Comparison of ENCODE assay signal across 15 cellular contexts in genomic region chr12:105590571-105590970, GRCh38.
"Had no signal": no experiment of that assay in that cellular context is flagged by ENCODE, and none has a peak within 500 bp of the region (broad histone marks: within the 10 kb centered on the region; RNA-seq: fewer than 3 reads in every experiment).

No MANE protein-coding gene starts in this region.

- H3K27ac Mint-ChIP-seq: activated naive CD4-positive, alpha-beta T cell treated with anti-CD3 and anti-CD28 coated beads, Interleukin-2, amount 50 U/mL, for 72 hours; naive B cell; stimulated activated memory B cell treated with anti-CD40 and anti-IgM and Interleukin-4, amounts not matched to agents 10 μg/mL and 1 μg/mL and 100 μg/mL, for 72 hours; T-helper 2 cell treated with Interferon-gamma antibody and Interleukin-4, amounts not matched to agents 5 μg/mL and 100 μg/mL, for 36 hours had no signal

- H3K27me3 Mint-ChIP-seq: stimulated activated memory B cell treated with anti-CD40 and anti-IgM and Interleukin-4, amounts not matched to agents 10 μg/mL and 1 μg/mL and 100 μg/mL, for 72 hours had no signal

- H3K36me3 ChIP-seq: brain microvascular endothelial cell, lower lobe of right lung, right atrium auricular region, tibial nerve had no signal

- H3K4me3 ChIP-seq: lower lobe of right lung, right atrium auricular region, tibial nerve had no signal

- H3K4me1 Mint-ChIP-seq: naive B cell; stimulated activated memory B cell treated with anti-CD40 and anti-IgM and Interleukin-4, amounts not matched to agents 10 μg/mL and 1 μg/mL and 100 μg/mL, for 72 hours had no signal

- H3K4me1 ChIP-seq: right atrium auricular region, tibial nerve had no signal

- H3K4me3 Mint-ChIP-seq: naive B cell; stimulated activated memory B cell treated with anti-CD40 and anti-IgM and Interleukin-4, amounts not matched to agents 10 μg/mL and 1 μg/mL and 100 μg/mL, for 72 hours; T-helper 2 cell treated with Interferon-gamma antibody and Interleukin-4, amounts not matched to agents 5 μg/mL and 100 μg/mL, for 36 hours had no signal

- DNase-seq: activated CD4-positive, alpha-beta T cell treated with anti-CD3 and anti-CD28 coated beads, Interleukin-2, amount 50 U/mL, for 4 hours; activated effector memory CD4-positive, alpha-beta T cell treated with Interleukin-2 at 50 U/mL for 16 hours; activated T-cell treated with anti-CD3 and anti-CD28 coated beads, Interleukin-2, amount 50 U/mL, for 1 hour; amygdala; brain microvascular endothelial cell; hippocampal formation; left cardiac atrium; lower lobe of right lung; naive B cell; stimulated activated CD4-positive, alpha-beta T cell treated with anti-CD3 and anti-CD28 coated beads, Interleukin-1b, Interleukin-23, amount 100 ng/mL, for 48 hours had no signal

- H3K27me3 ChIP-seq: brain microvascular endothelial cell, right atrium auricular region, tibial nerve had no signal

- H3K9me3 ChIP-seq: lower lobe of right lung, right atrium auricular region had no signal

- H3K36me3 Mint-ChIP-seq: activated naive CD4-positive, alpha-beta T cell treated with anti-CD3 and anti-CD28 coated beads, Interleukin-2, amount 50 U/mL, for 72 hours; naive B cell; stimulated activated memory B cell treated with anti-CD40 and anti-IgM and Interleukin-4, amounts not matched to agents 10 μg/mL and 1 μg/mL and 100 μg/mL, for 72 hours had no signal

- ATAC-seq: activated naive CD4-positive, alpha-beta T cell treated with anti-CD3 and anti-CD28 coated beads, Interleukin-2, amount 50 U/mL, for 72 hours; left cardiac atrium; lower lobe of right lung; stimulated activated memory B cell treated with anti-CD40 and anti-IgM and Interleukin-4, amounts not matched to agents 10 μg/mL and 1 μg/mL and 100 μg/mL, for 72 hours had no signal

- H3K9me3 Mint-ChIP-seq: stimulated activated memory B cell treated with anti-CD40 and anti-IgM and Interleukin-4, amounts not matched to agents 10 μg/mL and 1 μg/mL and 100 μg/mL, for 72 hours; T-helper 2 cell treated with Interferon-gamma antibody and Interleukin-4, amounts not matched to agents 5 μg/mL and 100 μg/mL, for 36 hours had no signal

- H3K27ac ChIP-seq: brain microvascular endothelial cell, lower lobe of right lung, right atrium auricular region, tibial nerve had no signal
